In the genomic region with DNA sequence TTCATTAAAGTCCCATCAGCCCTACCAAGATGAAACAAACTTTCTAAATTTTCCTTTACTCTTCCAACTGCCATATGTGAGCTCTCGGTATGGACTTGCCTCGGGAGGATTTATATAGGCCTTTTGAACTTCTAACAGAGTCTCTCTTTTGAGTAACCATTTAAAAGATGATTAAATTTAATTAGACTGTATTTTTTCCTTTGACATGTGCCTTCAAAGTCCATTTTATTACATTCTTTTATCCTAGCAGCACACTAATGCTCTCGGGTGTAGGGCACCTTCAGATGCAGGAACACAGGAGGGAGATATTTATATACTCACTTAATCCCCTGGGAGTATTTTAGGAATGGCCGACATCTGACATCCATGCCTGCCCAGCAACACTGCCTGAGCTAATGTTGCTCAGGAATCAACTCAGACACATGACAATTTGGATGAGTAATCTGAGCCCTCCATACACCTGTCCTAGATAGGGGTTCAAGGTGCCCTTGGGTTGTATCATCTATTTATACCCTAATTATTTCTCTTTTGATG, we compare ENCODE assay signal across 18 cellular contexts.
DNase-seq lines count a peak whose midpoint lies in the region; ATAC-seq, FAIRE-seq and TF ChIP-seq lines count a peak whose summit lies in the region.
"Had no signal": no experiment of that assay in that cellular context is flagged by ENCODE, and none has a peak within 500 bp of the region (broad histone marks: within the 10 kb centered on the region; RNA-seq: fewer than 3 reads in every experiment).

No MANE protein-coding gene starts in this region.

- H3K9me3 Mint-ChIP-seq in brain: peaks cover 0 to 2% (median 0%) of the 10 kb centered on the region in 5 experiments
- H3K9me3 Mint-ChIP-seq: IgD-negative memory B cell had no signal

- H3K4me1 ChIP-seq in right atrium auricular region: peaks cover 0 to 16% of the 10 kb centered on the region in 2 donors
- peaks cover 17 to 18% of the 10 kb centered on the region in 2 donors for H3K4me1 ChIP-seq in gastrocnemius medialis
- no peaks in the 10 kb centered on the region for H3K4me1 ChIP-seq in prostate gland (replicated peaks)

- H3K27ac ChIP-seq in right atrium auricular region (peak overlapping the region; percentile 52 to 81), gastrocnemius medialis (peak overlapping the region; percentile 51 to 71 (median 60)), prostate gland (no peak overlapping the region)
- H3K27ac ChIP-seq: 22Rv1; BLaER1 treated with 17β-estradiol and CSF1 and Interleukin-3, amounts not matched to agents 10 nM and 100 nM; Peyer's patch had no signal

- no peaks in the 10 kb centered on the region for H3K36me3 Mint-ChIP-seq in brain

- intact Hi-C loops in gastrocnemius medialis (cut with DNase I; ENCODE audit: low total_unique reads): loop anchor here (5.0 kb wide), 1 partner anchor 90 kb away; no protein-coding TSS in a partner anchor
- intact Hi-C loops in prostate gland (cut with DNase I): loop anchor here (5.0 kb wide), 1 partner anchor 590 kb away; no protein-coding TSS in a partner anchor

- H3K27me3 ChIP-seq in right atrium auricular region: no peaks in the 10 kb centered on the region
- no peaks in the 10 kb centered on the region for H3K27me3 ChIP-seq in gastrocnemius medialis
- no peaks in the 10 kb centered on the region for H3K27me3 ChIP-seq in prostate gland (replicated peaks; ENCODE audit: insufficient read depth)
- H3K27me3 ChIP-seq: BLaER1 treated with 17β-estradiol and CSF1 and Interleukin-3, amounts not matched to agents 10 nM and 100 nM; Peyer's patch had no signal

- peak; percentile 67 to 86 for ATAC-seq in gastrocnemius medialis
- no peak for ATAC-seq in GM18520 (IDR thresholded peaks at IDR 0.05; ENCODE audit: unreplicated experiment)

- peak overlapping the region in 1 of 5 experiments; percentile 7 for H3K4me3 Mint-ChIP-seq in brain
- H3K4me3 Mint-ChIP-seq: IgD-negative memory B cell had no signal

- H3K4me3 ChIP-seq in right atrium auricular region (no peak overlapping the region), gastrocnemius medialis (no peak overlapping the region), prostate gland (no peak overlapping the region)
- H3K4me3 ChIP-seq: BLaER1 treated with 17β-estradiol and CSF1 and Interleukin-3, amounts not matched to agents 10 nM and 100 nM; Peyer's patch had no signal

- peaks cover 7% of the 10 kb centered on the region for H3K27me3 Mint-ChIP-seq in brain
- H3K27me3 Mint-ChIP-seq: IgD-negative memory B cell had no signal

- H3K4me1 Mint-ChIP-seq in brain: peaks cover 44% of the 10 kb centered on the region

- H3K9me3 ChIP-seq in right atrium auricular region: no peaks in the 10 kb centered on the region
- H3K9me3 ChIP-seq in gastrocnemius medialis: no peaks in the 10 kb centered on the region
- H3K9me3 ChIP-seq in prostate gland: no peaks in the 10 kb centered on the region
- H3K9me3 ChIP-seq: Peyer's patch had no signal

- TF ChIP-seq POLR2A in gastrocnemius medialis (IDR thresholded peaks at IDR 0.05) (no peak), prostate gland (IDR thresholded peaks at IDR 0.05) (no peak), GM12892 (IDR thresholded peaks at IDR 0.05; ENCODE audit: low read depth, low read length) (no peak)

- H3K36me3 ChIP-seq in right atrium auricular region (no peaks in the 10 kb centered on the region), gastrocnemius medialis (no peaks in the 10 kb centered on the region), prostate gland (no peaks in the 10 kb centered on the region)
- H3K36me3 ChIP-seq: Peyer's patch had no signal

- in situ Hi-C loops in gastrocnemius medialis (cut with MboI; ENCODE audit: low sequenced_read_pairs in 4 of 4): no loop called here

- TF ChIP-seq CTCF in brain (conservative IDR thresholded peaks at IDR 0.05) (no peak), right atrium auricular region (IDR thresholded peaks at IDR 0.05) (no peak), gastrocnemius medialis (IDR thresholded peaks at IDR 0.05 in 4 of 5, conservative IDR thresholded peaks at IDR 0.05 in 1 of 5) (no peak), prostate gland (IDR thresholded peaks at IDR 0.05) (no peak)

- no peak for FAIRE-seq in GM12892 (lab: Jason Lieb, UNC)

- peak; percentile 10 for DNase-seq in DMS 273 (lab: John Stamatoyannopoulos, UW; ENCODE audit: unreplicated experiment)
- no peak for DNase-seq in DMS 273 treated with DMSO at 0.1 percent for 48 hours (lab: John Stamatoyannopoulos, UW)
- DNase-seq in right atrium auricular region (ENCODE audit: low spot score): no peak
- DNase-seq in gastrocnemius medialis: peak in 1 of 2 donors; percentile 39
- DNase-seq in prostate gland (ENCODE audit: low spot score): no peak
- no peak for DNase-seq in GM12892 (ENCODE audit: insufficient read length)
- DNase-seq: EL, NCI-H1417, NCI-H2029, NCI-H226, NCI-H774, Peyer's patch, SHP77 treated with DMSO at 0.1 percent for 48 hours had no signal

- WGBS in prostate gland: 31% methylated on average over 4 of the region's 4 CpGs

- peak overlapping the region in 3 of 5 experiments; percentile 45 to 90 (median 88) for H3K27ac Mint-ChIP-seq in brain

Comparison
In these comparisons a context has a peak if more than half of its experiments do, and no peak if none do; other contexts are left out.
1. H3K27ac ChIP-seq: peak in right atrium auricular region (2 of 2) and gastrocnemius medialis (4 of 4); none in prostate gland (0 of 2).